14 cellular contexts compared by ENCODE assay signal in genomic region chr3:39192490-39193092, GRCh38. TPM values are rescaled to one million over a fixed set of nuclear protein-coding genes. Genes with fewer than 3 reads are reported as not detected.
DNase-seq lines count a peak whose midpoint lies in the region; ATAC-seq and TF ChIP-seq lines count a peak whose summit lies in the region.
"Had no signal": no experiment of that assay in that cellular context is flagged by ENCODE, and none has a peak within 500 bp of the region (broad histone marks: within the 10 kb centered on the region; RNA-seq: fewer than 3 reads in every experiment).

Gene XIRP1 (minus strand): TSS chr3:39192595. CDS start chr3:39189445, 3,150 bp downstream.

- H3K36me3 Mint-ChIP-seq in chondrocyte (ENCODE audit: low read depth): no peaks in the 10 kb centered on the region

- no peak within 1 kb of the TSS for H2AFZ ChIP-seq in osteoblast (ENCODE audit: low read length)

- intact Hi-C loops in aorta (cut with DNase I): loop anchor here (5.0 kb wide), 2 partner anchors 65 to 95 kb away; no protein-coding TSS in a partner anchor

- H3K4me3 ChIP-seq in BLaER1 (no peak within 1 kb of the TSS), osteoblast (ENCODE audit: insufficient read depth, low read length) (no peak within 1 kb of the TSS), aorta (ENCODE audit: low read length in 2 of 2) (no peak within 1 kb of the TSS)

- H3K36me3 ChIP-seq in BLaER1 (no peaks in the 10 kb centered on the region), osteoblast (ENCODE audit: insufficient read depth, low read length) (no peaks in the 10 kb centered on the region), aorta (ENCODE audit: control insufficient read depth in 1 of 2, insufficient read depth in 2 of 2, low read length in 1 of 2) (no peaks in the 10 kb centered on the region)

- H3K4me3 Mint-ChIP-seq in chondrocyte (ENCODE audit: unreplicated experiment): no peak within 1 kb of the TSS

- peak within 1 kb of the TSS; percentile 53 for H3K9ac ChIP-seq in BLaER1

- no peaks in the 10 kb centered on the region for H4K20me1 ChIP-seq in BLaER1
- peaks cover 2% of the 10 kb centered on the region for H4K20me1 ChIP-seq in osteoblast (ENCODE audit: insufficient read depth, low read length)

- H3K4me1 ChIP-seq in BLaER1 (peaks cover 45% of the 10 kb centered on the region), osteoblast (ENCODE audit: insufficient read depth, low read length) (peaks cover 14% of the 10 kb centered on the region), aorta (ENCODE audit: control insufficient read depth in 1 of 2, insufficient read depth in 2 of 2, low read length in 2 of 2) (no peaks in the 10 kb centered on the region)

- WGBS in aorta, 2 donors: 56 to 63% methylated on average over 9 of the region's 9 CpGs

- ATAC-seq in HG03342 (IDR thresholded peaks at IDR 0.05; ENCODE audit: unreplicated experiment) (peak; percentile 48), HG02852 (IDR thresholded peaks at IDR 0.05; ENCODE audit: unreplicated experiment) (no peak), aorta (ENCODE audit: low FRiP score) (no peak)

- no peaks in the 10 kb centered on the region for H3K9me3 Mint-ChIP-seq in chondrocyte (ENCODE audit: low read depth)

- H3K4me2 ChIP-seq in BLaER1: peak within 1 kb of the TSS; percentile 72
- H3K4me2 ChIP-seq in osteoblast (ENCODE audit: insufficient read depth, low read length): no peak within 1 kb of the TSS

- H3K9me3 ChIP-seq in BLaER1 (no peaks in the 10 kb centered on the region), osteoblast (ENCODE audit: low read depth, low read length) (no peaks in the 10 kb centered on the region), aorta (ENCODE audit: control insufficient read depth, low read length) (no peaks in the 10 kb centered on the region)

- H3K79me2 ChIP-seq in osteoblast (ENCODE audit: insufficient read depth, low read length): no peaks in the 10 kb centered on the region

- H3K27ac Mint-ChIP-seq in chondrocyte (ENCODE audit: unreplicated experiment): no peak within 1 kb of the TSS

- peak; percentile 29 for DNase-seq in chondrocyte (ENCODE audit: low spot score)
- DNase-seq in osteoblast (ENCODE audit: insufficient read length, low spot score, missing footprints): peak; percentile 87
- DNase-seq in hepatic stellate cell (ENCODE audit: low spot score): no peak
- DNase-seq in aorta: no peak
- DNase-seq in H4 (ENCODE audit: low spot score): no peak
- DNase-seq: activated CD4-positive, CD25-positive, alpha-beta regulatory T cell treated with anti-CD3 and anti-CD28 coated beads, Interleukin-2, amount 50 U/mL, for 72 hours; NCI-H1105 treated with DMSO at 0.1 percent for 48 hours; NCI-H510A treated with DMSO at 0.1 percent for 48 hours had no signal

- peaks cover 29% of the 10 kb centered on the region for H3K4me1 Mint-ChIP-seq in chondrocyte (ENCODE audit: low read depth)

- no peaks in the 10 kb centered on the region for H3K27me3 Mint-ChIP-seq in chondrocyte (ENCODE audit: low read depth)

- TF ChIP-seq CTCF in chondrocyte (IDR thresholded peaks at IDR 0.05): no peak
- no peak for TF ChIP-seq CTCF in osteoblast (IDR thresholded peaks at IDR 0.05; ENCODE audit: extremely low read depth, low read depth, low read length)

- H3K27ac ChIP-seq in BLaER1 (peak within 1 kb of the TSS; percentile 54), osteoblast (ENCODE audit: low read depth, low read length) (no peak within 1 kb of the TSS), aorta (ENCODE audit: low read depth in 1 of 2, low read length in 2 of 2) (no peak within 1 kb of the TSS)
- H3K27ac ChIP-seq: C4-2B had no signal

- H3K27me3 ChIP-seq in BLaER1: no peaks in the 10 kb centered on the region
- peaks cover 5% of the 10 kb centered on the region for H3K27me3 ChIP-seq in osteoblast (ENCODE audit: insufficient read depth, low read length)
- no peaks in the 10 kb centered on the region for H3K27me3 ChIP-seq in aorta (ENCODE audit: control insufficient read depth in 1 of 2, insufficient read depth in 2 of 2, low read length in 1 of 2)

RNA-seq across cellular contexts. Expression of gene XIRP1, which starts in this region (rescaled TPM):
- 0.10 TPM in 2 of 3 replicates, not detected in the other for total RNA-seq in chondrocyte
- total RNA-seq in osteoblast: under 0.01 TPM in 2 replicates
- total RNA-seq in aorta: under 1 TPM in 1 of 2 donors, not detected in 1; 0.19 TPM
- polyA plus RNA-seq in aorta: under 1 TPM; 0.13 to 0.75 TPM
- not detected in 2 replicates for total RNA-seq in H4 (2014; rRNA removed; shearing (Covaris generic))
- total RNA-seq: endothelial cell of umbilical vein, subcutaneous adipose tissue had no signal
- polyA plus RNA-seq: endothelial cell of umbilical vein had no signal

Comparison
In these comparisons a context has a peak if more than half of its experiments do, and no peak if none do; other contexts are left out.
1. Peak in DNase-seq in chondrocyte; RNA of the gene not detected or under 1 TPM.
2. Peak in DNase-seq in osteoblast; RNA of the gene not detected or under 1 TPM.